Comparison of ENCODE assay signal across 8 cellular contexts in the genomic region with DNA sequence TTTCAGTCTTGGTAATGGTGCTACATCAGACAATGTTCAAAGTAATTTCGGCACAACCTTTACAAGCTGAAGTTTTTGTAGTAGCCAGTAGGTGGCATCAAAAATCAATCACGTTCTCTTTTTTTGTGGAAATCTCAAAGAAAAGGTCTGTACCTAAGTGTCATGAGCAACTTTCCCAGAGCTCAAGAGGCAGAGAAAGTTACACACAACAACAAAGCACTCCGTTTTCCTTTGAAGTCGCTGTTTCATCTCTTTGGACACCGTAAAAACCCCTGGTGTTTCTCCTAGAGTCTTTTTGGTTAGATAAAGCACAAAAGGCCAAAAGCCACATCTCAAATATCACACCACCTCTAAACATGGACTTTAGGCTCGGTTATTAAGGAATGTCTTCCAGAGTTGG.
DNase-seq lines count a peak whose midpoint lies in the region; ATAC-seq, FAIRE-seq and TF ChIP-seq lines count a peak whose summit lies in the region.

No MANE protein-coding gene starts in this region.

- H3K79me1 ChIP-seq in H1 (ENCODE audit: low read depth, low read length), result no peaks in the 10 kb centered on the region

- no peaks in the 10 kb centered on the region for H3K9me3 ChIP-seq in DND-41 (ENCODE audit: insufficient read depth, low read length, severe bottlenecking)
- no peaks in the 10 kb centered on the region for H3K9me3 ChIP-seq in H1 (ENCODE audit: insufficient read depth in 2 of 2, low read depth in 1 of 2, low read length in 1 of 2)
- H3K9me3 ChIP-seq in osteoblast (ENCODE audit: low read depth, low read length), result no peaks in the 10 kb centered on the region

- H3K9ac ChIP-seq in DND-41 (ENCODE audit: low read depth, low read length) (no peak overlapping the region), H1 (replicated peaks in 1 of 4; ENCODE audit: extremely low read depth in 1 of 4, low read depth in 3 of 4, low read length in 3 of 4) (no peak overlapping the region)

- H3K4me3 ChIP-seq in DND-41 (ENCODE audit: low read depth in 1 of 2, low read length in 2 of 2), result no peak overlapping the region
- H3K4me3 ChIP-seq in H1 (ENCODE audit: extremely low read depth in 1 of 4, insufficient read depth in 2 of 4, low read depth in 3 of 4, low read length in 4 of 4), result no peak overlapping the region
- no peak overlapping the region for H3K4me3 ChIP-seq in osteoblast (ENCODE audit: insufficient read depth, low read length)

- no peak overlapping the region for H4K5ac ChIP-seq in H1 (ENCODE audit: insufficient read length, low read depth, low read length)

- no peaks in the 10 kb centered on the region for H3K4me1 ChIP-seq in DND-41 (ENCODE audit: insufficient read depth, low read length)
- H3K4me1 ChIP-seq in H1 (replicated peaks in 1 of 4; ENCODE audit: control insufficient read depth in 3 of 4, insufficient read depth in 4 of 4, low read length in 3 of 4), result no peaks in the 10 kb centered on the region
- no peaks in the 10 kb centered on the region for H3K4me1 ChIP-seq in osteoblast (ENCODE audit: insufficient read depth, low read length)

- no peak overlapping the region for H2BK12ac ChIP-seq in H1 (ENCODE audit: low read depth, low read length)

- no peak overlapping the region for H3K4me3 Mint-ChIP-seq in activated T-cell treated with anti-CD3 and anti-CD28 coated beads, Interleukin-2, amount 50 U/mL, for 24 hours

- H4K91ac ChIP-seq in H1 (replicated peaks; ENCODE audit: insufficient read length, low read length), result no peak overlapping the region

- H3K36me3 ChIP-seq in DND-41 (ENCODE audit: insufficient read depth, low read length), result no peaks in the 10 kb centered on the region
- no peaks in the 10 kb centered on the region for H3K36me3 ChIP-seq in H1 (ENCODE audit: control insufficient read depth in 2 of 4, insufficient read depth in 4 of 4, low read length in 3 of 4)
- H3K36me3 ChIP-seq in osteoblast (ENCODE audit: insufficient read depth, low read length), result no peaks in the 10 kb centered on the region

- 31% methylated on average over 6 of the region's 6 CpGs; no CpG with 5 or more reads in 1 of the 2 experiments for WGBS in H1 (ENCODE audit: extremely low coverage in 1 of 2, insufficient coverage in 1 of 2, insufficient read length in 1 of 2, insufficient replicate concordance in 2 of 2, low coverage in 1 of 2, low lambda C conversion rate in 2 of 2, missing lambda C conversion rate in 1 of 2), 2 experiments

- H2BK20ac ChIP-seq in H1 (ENCODE audit: low read length), result no peak overlapping the region

- H3K27me3 ChIP-seq in DND-41 (ENCODE audit: insufficient read depth, low read length, poor library complexity) (no peaks in the 10 kb centered on the region), H1 (replicated peaks in 1 of 4; ENCODE audit: control insufficient read depth in 3 of 4, extremely low read depth in 1 of 4, insufficient read depth in 3 of 4, low read length in 3 of 4) (no peaks in the 10 kb centered on the region), osteoblast (ENCODE audit: insufficient read depth, low read length) (no peaks in the 10 kb centered on the region)

- peak; percentile 98 for FAIRE-seq in H1 (lab: Jason Lieb, UNC)

- POLR2A ChIA-PET in H1 (lab: Charles Lee; ENCODE audit: partially characterized antibody), result interaction anchor here (0.8 kb wide), 1 partner anchor 521 kb away, joined by 3 read pairs; no protein-coding TSS in a partner anchor

- H3K14ac ChIP-seq in H1 (ENCODE audit: insufficient read length), result no peak overlapping the region

- H3K18ac ChIP-seq in H1 (ENCODE audit: extremely low read depth, low read length), result no peak overlapping the region

- TF ChIP-seq CTCF in DND-41 (IDR thresholded peaks at IDR 0.05; ENCODE audit: borderline replicate concordance, extremely low read depth, low read length, poor library complexity, severe bottlenecking) (peak; percentile 76), H1 (IDR thresholded peaks at IDR 0.05; ENCODE audit: control extremely low read depth in 1 of 3, insufficient read depth in 1 of 3, low read depth in 1 of 3, low read length in 3 of 3) (peak in 2 of 3 experiments; percentile 45 to 55; a peak in 2 of 4 replicates), osteoblast (IDR thresholded peaks at IDR 0.05; ENCODE audit: extremely low read depth, low read depth, low read length) (peak; percentile 54)

- no peak for TF ChIP-seq EP300 in H1 (IDR thresholded peaks at IDR 0.05; ENCODE audit: borderline replicate concordance in 1 of 2, low read depth in 2 of 2, low read length in 2 of 2)

- DNase-seq in DND-41 (no peak), NCI-H774 (lab: John Stamatoyannopoulos, UW) (peak; percentile 60), H1 (ENCODE audit: low read depth in 1 of 2, low spot score in 2 of 2) (no peak), osteoblast (ENCODE audit: insufficient read length, low spot score, missing footprints) (no peak)
- DNase-seq in activated T-cell treated with anti-CD3 and anti-CD28 coated beads, Interleukin-2, amount 50 U/mL, for 24 hours, result no peak
- DNase-seq in stimulated activated CD8-positive, alpha-beta memory T cell treated with anti-CD3 and anti-CD28 coated beads, Interleukin-4, amount 100 ng/mL, for 48 hours, result no peak

- H2BK15ac ChIP-seq in H1 (ENCODE audit: low read length), result no peak overlapping the region

- H3K23me2 ChIP-seq in H1 (ENCODE audit: low read depth, low read length), result no peaks in the 10 kb centered on the region

- H2BK120ac ChIP-seq in H1 (replicated peaks; ENCODE audit: low read depth, low read length), result no peak overlapping the region

- H3K9me3 Mint-ChIP-seq in activated T-cell treated with anti-CD3 and anti-CD28 coated beads, Interleukin-2, amount 50 U/mL, for 24 hours, result no peaks in the 10 kb centered on the region

- H2BK5ac ChIP-seq in H1 (ENCODE audit: low read depth, low read length), result no peak overlapping the region

- no peak overlapping the region for H4K8ac ChIP-seq in H1 (ENCODE audit: extremely low read depth, insufficient read depth, low read length)

- no peak overlapping the region for H3K4ac ChIP-seq in H1 (replicated peaks; ENCODE audit: insufficient read length, low read depth, low read length)

- H3K27me3 Mint-ChIP-seq in activated T-cell treated with anti-CD3 and anti-CD28 coated beads, Interleukin-2, amount 50 U/mL, for 24 hours, result peaks cover 2% of the 10 kb centered on the region

- no peak overlapping the region for H3K56ac ChIP-seq in H1 (replicated peaks; ENCODE audit: insufficient read length, low read depth, low read length)

- H3K36me3 Mint-ChIP-seq in activated T-cell treated with anti-CD3 and anti-CD28 coated beads, Interleukin-2, amount 50 U/mL, for 24 hours (ENCODE audit: low read depth), result no peaks in the 10 kb centered on the region

- CTCF ChIA-PET in H1 (lab: Charles Lee; ENCODE audit: partially characterized antibody), result interaction anchor here (0.7 to 4.4 kb wide), 39 partner anchors 8 to 1771 kb away, joined by 3 to 36 read pairs (median 4); no protein-coding TSS in a partner anchor

- TF ChIP-seq POLR2A in H1 (IDR thresholded peaks at IDR 0.05; ENCODE audit: control extremely low read depth in 1 of 2, low read depth in 2 of 2, low read length in 2 of 2), result no peak

- ATAC-seq in DND-41 (ENCODE audit: insufficient read depth, low read depth) (peak; percentile 31; the same call in 2 of the 3 replicates), GM19455 (IDR thresholded peaks at IDR 0.05; ENCODE audit: unreplicated experiment) (peak; percentile 86), HG03469 (IDR thresholded peaks at IDR 0.05; ENCODE audit: unreplicated experiment) (peak; percentile 75)

- H3K23ac ChIP-seq in H1 (ENCODE audit: insufficient read length), result no peak overlapping the region

- H4K20me1 ChIP-seq in DND-41 (ENCODE audit: insufficient read depth, low read length), result no peaks in the 10 kb centered on the region
- no peaks in the 10 kb centered on the region for H4K20me1 ChIP-seq in H1 (replicated peaks in 1 of 2; ENCODE audit: control insufficient read depth in 1 of 2, insufficient read depth in 2 of 2, low read length in 2 of 2)
- H4K20me1 ChIP-seq in osteoblast (ENCODE audit: insufficient read depth, low read length), result no peaks in the 10 kb centered on the region

- H3K4me2 ChIP-seq in DND-41 (ENCODE audit: insufficient read depth, low read length) (no peak overlapping the region), H1 (ENCODE audit: insufficient read depth in 1 of 2, low read depth in 2 of 2, low read length in 2 of 2) (no peak overlapping the region), osteoblast (ENCODE audit: insufficient read depth, low read length) (no peak overlapping the region)

- H3K27ac ChIP-seq in DND-41 (ENCODE audit: low read length) (no peak overlapping the region), H1 (ENCODE audit: low read depth, low read length) (no peak overlapping the region), osteoblast (ENCODE audit: low read depth, low read length) (no peak overlapping the region)

- H2AFZ ChIP-seq in DND-41 (ENCODE audit: low read depth, low read length) (no peak overlapping the region), H1 (ENCODE audit: low read length) (no peak overlapping the region; the same call in 1 of the 2 replicates), osteoblast (ENCODE audit: low read length) (no peak overlapping the region)

- TF ChIP-seq RAD21 in H1 (IDR thresholded peaks at IDR 0.05 in 1 of 2, conservative IDR thresholded peaks at IDR 0.05 in 1 of 2; ENCODE audit: low read depth in 2 of 2, low read length in 2 of 2), result peak; percentile 78 to 81

- no peak overlapping the region for H2AK5ac ChIP-seq in H1 (ENCODE audit: low read depth, low read length)

- H3K4me1 Mint-ChIP-seq in activated T-cell treated with anti-CD3 and anti-CD28 coated beads, Interleukin-2, amount 50 U/mL, for 24 hours (ENCODE audit: low read depth), result no peaks in the 10 kb centered on the region

- no peak overlapping the region for H3K27ac Mint-ChIP-seq in activated T-cell treated with anti-CD3 and anti-CD28 coated beads, Interleukin-2, amount 50 U/mL, for 24 hours

- H3K79me2 ChIP-seq in DND-41 (ENCODE audit: insufficient read depth, low read length) (no peaks in the 10 kb centered on the region), H1 (ENCODE audit: control insufficient read depth in 1 of 2, insufficient read depth in 2 of 2, low read length in 2 of 2) (no peaks in the 10 kb centered on the region), osteoblast (ENCODE audit: insufficient read depth, low read length) (no peaks in the 10 kb centered on the region)

TF ChIP-seq in H1, 55 proteins besides CTCF, POLR2A, EP300 and RAD21 (continues in another document):
- TF ChIP-seq CTBP2 (IDR thresholded peaks at IDR 0.05; ENCODE audit: borderline replicate concordance, insufficient read depth, insufficient read length, low read length) (no peak), RNF2 (IDR thresholded peaks at IDR 0.05; ENCODE audit: borderline replicate concordance, low read depth, low read length, missing control alignments, poor library complexity, severe bottlenecking) (no peak), EGR1 (IDR thresholded peaks at IDR 0.05; ENCODE audit: borderline replicate concordance, low read depth, low read length) (no peak), HDAC6 (IDR thresholded peaks at IDR 0.05; ENCODE audit: low read depth, low read length) (no peak), TCF12 (IDR thresholded peaks at IDR 0.05; ENCODE audit: low read depth, low read length) (no peak), CHD1 (IDR thresholded peaks at IDR 0.05; ENCODE audit: low read depth, low read length) (no peak), EZH2 (IDR thresholded peaks at IDR 0.05; ENCODE audit: low read depth, low read length, severe bottlenecking) (no peak), CBX5 (IDR thresholded peaks at IDR 0.05; ENCODE audit: low read depth, low read length) (no peak)

Comparison
In these comparisons a context has a peak if more than half of its experiments do, and no peak if none do; other contexts are left out.
1. ATAC-seq: peak in every context shown above with its lines; median percentile 86 in GM19455; 75 in HG03469; 31 in DND-41.